ENCODE assay signal across 17 cellular contexts in genomic region chr9:109939698-109940342, GRCh38.
"Had no signal": no experiment of that assay in that cellular context is flagged by ENCODE, and none has a peak within 500 bp of the region (broad histone marks: within the 10 kb centered on the region; RNA-seq: fewer than 3 reads in every experiment).

No MANE protein-coding gene starts in this region.

- H3K4me3 ChIP-seq: dorsolateral prefrontal cortex, left lung, lower lobe of right lung, right atrium auricular region, uterus had no signal

- FAIRE-seq: frontal cortex, small intestine had no signal

- DNase-seq: cortex of kidney; dorsolateral prefrontal cortex; effector CD8-positive, alpha-beta T cell; glutamatergic neuron; islet precursor cell; left lung; lower lobe of right lung; natural killer cell; posterior cingulate gyrus; small intestine; stimulated activated CD4-positive, alpha-beta T cell treated with anti-CD3 and anti-CD28 coated beads, Interleukin-12 subunit alpha, Interleukin-12 subunit beta, amount 100 ng/mL, for 4 hours; stimulated activated CD4-positive, alpha-beta T cell treated with anti-CD3 and anti-CD28 coated beads, Interleukin-2, amount 100 ng/mL, for 48 hours; stimulated activated naive CD4-positive, alpha-beta T cell treated with Interleukin-2 at 50 U/mL for 16 hours; trophoblast cell; uterus had no signal

- ATAC-seq: left lung, lower lobe of right lung, natural killer cell had no signal

- H3K9me3 ChIP-seq: left lung, lower lobe of right lung, right atrium auricular region, uterus had no signal

- H3K4me1 ChIP-seq: lower lobe of right lung, right atrium auricular region, uterus had no signal

- H3K27ac ChIP-seq: dorsolateral prefrontal cortex, left lung, lower lobe of right lung, right atrium auricular region, uterus had no signal

- H3K27me3 ChIP-seq: dorsolateral prefrontal cortex, left lung, right atrium auricular region, uterus had no signal

- H3K36me3 ChIP-seq: left lung, lower lobe of right lung, uterus had no signal
